In the genomic region with DNA sequence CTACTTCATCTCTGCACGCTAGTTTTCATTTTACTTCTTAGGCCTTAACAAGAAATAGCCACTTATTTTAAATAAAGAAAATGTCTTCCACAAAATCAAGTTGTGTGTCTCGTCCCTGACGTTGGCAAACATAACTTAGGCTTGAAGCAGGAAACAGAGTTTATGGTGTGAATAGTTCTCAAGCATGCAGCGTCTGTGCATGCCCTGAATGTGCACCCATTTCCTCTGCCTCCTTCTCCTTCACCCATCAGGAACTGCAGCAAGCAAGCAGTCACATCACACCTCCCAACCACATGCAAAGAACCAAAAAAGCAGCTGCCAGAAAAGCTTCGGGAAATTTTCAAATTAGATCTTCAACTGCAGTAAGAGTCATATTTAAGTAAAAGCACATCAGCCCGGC, we compare ENCODE assay signal across 24 cellular contexts.
DNase-seq lines count a peak whose midpoint lies in the region; ATAC-seq and TF ChIP-seq lines count a peak whose summit lies in the region.
"Had no signal": no experiment of that assay in that cellular context is flagged by ENCODE, and none has a peak within 500 bp of the region (broad histone marks: within the 10 kb centered on the region; RNA-seq: fewer than 3 reads in every experiment).

No MANE protein-coding gene starts in this region.

- no peaks in the 10 kb centered on the region for H3K9me3 Mint-ChIP-seq in T-helper 1 cell treated with Interleukin-12 subunit alpha and Interleukin-12 subunit beta and Interleukin-4 antibody, amounts not matched to agents 30 μg/mL and 1 μg/mL, for 36 hours
- H3K9me3 Mint-ChIP-seq in immature natural killer cell = peaks cover 0 to 5% (median 0%) of the 10 kb centered on the region in 6 donors
- H3K9me3 Mint-ChIP-seq in natural killer cell = peaks cover 0 to 2% of the 10 kb centered on the region in 2 donors
- no peaks in the 10 kb centered on the region for H3K9me3 Mint-ChIP-seq in activated CD8-positive, alpha-beta T cell treated with anti-CD3 and anti-CD28 coated beads for 36 hours
- H3K9me3 Mint-ChIP-seq: CD4-positive, alpha-beta T cell; GM23338 had no signal

- intact Hi-C loops in natural killer cell (cut with micrococcal nuclease) = no loop called here
- intact Hi-C loops in posterior vena cava (cut with DNase I) = no loop called here
- intact Hi-C loops in activated CD8-positive, alpha-beta T cell treated with anti-CD3 and anti-CD28 coated beads for 36 hours (cut with micrococcal nuclease) = no loop called here

- peak overlapping the region; percentile 7 for H3K27ac Mint-ChIP-seq in T-helper 1 cell treated with Interleukin-12 subunit alpha and Interleukin-12 subunit beta and Interleukin-4 antibody, amounts not matched to agents 30 μg/mL and 1 μg/mL, for 36 hours
- H3K27ac Mint-ChIP-seq in immature natural killer cell = peak overlapping the region; percentile 8 to 81 (median 63)
- H3K27ac Mint-ChIP-seq in natural killer cell = peak overlapping the region; percentile 37 to 46
- no peak overlapping the region for H3K27ac Mint-ChIP-seq in activated CD8-positive, alpha-beta T cell treated with anti-CD3 and anti-CD28 coated beads for 36 hours
- H3K27ac Mint-ChIP-seq: CD14-positive monocyte; CD4-positive, alpha-beta T cell; CD8-positive, alpha-beta memory T cell; GM23338 had no signal

- no peak for DNase-seq in T-helper 1 cell
- DNase-seq in immature natural killer cell = peak; percentile 6 to 36 (median 9)
- DNase-seq in natural killer cell = no peak
- peak; percentile 3 for DNase-seq in posterior vena cava (ENCODE audit: low spot score)
- DNase-seq in HuH-7.5 (ENCODE audit: low spot score) = no peak
- DNase-seq in activated CD8-positive, alpha-beta T cell treated with anti-CD3 and anti-CD28 coated beads for 36 hours = no peak
- DNase-seq: 8988T; ACHN; AML-193; BE2C; CD4-positive, alpha-beta T cell; DMS 273 treated with DMSO at 0.1 percent for 48 hours; DMS79; EL; GDM1 had no signal

- ATAC-seq in natural killer cell = peak in 2 of 3 donors; percentile 22 to 57
- ATAC-seq in activated CD8-positive, alpha-beta T cell treated with anti-CD3 and anti-CD28 coated beads for 36 hours = no peak
- no peak for ATAC-seq in HG02610 (IDR thresholded peaks at IDR 0.05; ENCODE audit: unreplicated experiment)
- ATAC-seq: A549, GM12878, GM23338, HCT116 had no signal

- H3K36me3 Mint-ChIP-seq in T-helper 1 cell treated with Interleukin-12 subunit alpha and Interleukin-12 subunit beta and Interleukin-4 antibody, amounts not matched to agents 30 μg/mL and 1 μg/mL, for 36 hours (ENCODE audit: low read depth) = no peaks in the 10 kb centered on the region
- no peaks in the 10 kb centered on the region for H3K36me3 Mint-ChIP-seq in immature natural killer cell
- no peaks in the 10 kb centered on the region for H3K36me3 Mint-ChIP-seq in natural killer cell
- H3K36me3 Mint-ChIP-seq in activated CD8-positive, alpha-beta T cell treated with anti-CD3 and anti-CD28 coated beads for 36 hours (ENCODE audit: low read depth) = no peaks in the 10 kb centered on the region
- H3K36me3 Mint-ChIP-seq: CD14-positive monocyte; CD8-positive, alpha-beta memory T cell had no signal

- POLR2A ChIA-PET in activated CD8-positive, alpha-beta T cell treated with anti-CD3 and anti-CD28 coated beads for 36 hours (lab: Charles Lee) = no interaction called here

- TF ChIP-seq CTCF in natural killer cell (IDR thresholded peaks at IDR 0.05) = no peak
- TF ChIP-seq CTCF in activated CD8-positive, alpha-beta T cell treated with anti-CD3 and anti-CD28 coated beads for 36 hours (IDR thresholded peaks at IDR 0.05) = no peak

- CTCF ChIA-PET in activated CD8-positive, alpha-beta T cell treated with anti-CD3 and anti-CD28 coated beads for 36 hours (lab: Charles Lee) = no interaction called here

- no peaks in the 10 kb centered on the region for H3K4me1 Mint-ChIP-seq in T-helper 1 cell treated with Interleukin-12 subunit alpha and Interleukin-12 subunit beta and Interleukin-4 antibody, amounts not matched to agents 30 μg/mL and 1 μg/mL, for 36 hours (ENCODE audit: low read depth)
- peaks cover 10 to 14% of the 10 kb centered on the region in 2 donors for H3K4me1 Mint-ChIP-seq in immature natural killer cell
- peaks cover 5 to 6% of the 10 kb centered on the region in 2 donors for H3K4me1 Mint-ChIP-seq in natural killer cell
- H3K4me1 Mint-ChIP-seq in activated CD8-positive, alpha-beta T cell treated with anti-CD3 and anti-CD28 coated beads for 36 hours (ENCODE audit: low read depth) = no peaks in the 10 kb centered on the region
- H3K4me1 Mint-ChIP-seq: CD14-positive monocyte; CD8-positive, alpha-beta memory T cell had no signal

- H3K4me3 Mint-ChIP-seq in T-helper 1 cell treated with Interleukin-12 subunit alpha and Interleukin-12 subunit beta and Interleukin-4 antibody, amounts not matched to agents 30 μg/mL and 1 μg/mL, for 36 hours = no peak overlapping the region
- H3K4me3 Mint-ChIP-seq in immature natural killer cell = peak overlapping the region in 4 of 5 donors; percentile 21 to 68 (median 58)
- H3K4me3 Mint-ChIP-seq in natural killer cell = no peak overlapping the region
- no peak overlapping the region for H3K4me3 Mint-ChIP-seq in activated CD8-positive, alpha-beta T cell treated with anti-CD3 and anti-CD28 coated beads for 36 hours
- H3K4me3 Mint-ChIP-seq: CD14-positive monocyte; CD4-positive, alpha-beta T cell; CD8-positive, alpha-beta memory T cell; GM23338; H9 had no signal

- H3K27me3 Mint-ChIP-seq in T-helper 1 cell treated with Interleukin-12 subunit alpha and Interleukin-12 subunit beta and Interleukin-4 antibody, amounts not matched to agents 30 μg/mL and 1 μg/mL, for 36 hours (ENCODE audit: low read depth) = no peaks in the 10 kb centered on the region
- peaks cover 1 to 5% (median 2%) of the 10 kb centered on the region in 3 donors for H3K27me3 Mint-ChIP-seq in immature natural killer cell (ENCODE audit: low read depth in 3 of 3)
- H3K27me3 Mint-ChIP-seq in natural killer cell (ENCODE audit: low read depth in 2 of 2) = peaks cover 0 to under 1% of the 10 kb centered on the region in 2 donors
- H3K27me3 Mint-ChIP-seq in activated CD8-positive, alpha-beta T cell treated with anti-CD3 and anti-CD28 coated beads for 36 hours = peaks cover 4% of the 10 kb centered on the region

Comparison
In these comparisons a context has a peak if more than half of its experiments do, and no peak if none do; other contexts are left out.
1. H3K4me3 Mint-ChIP-seq: peak in immature natural killer cell (4 of 5); none in T-helper 1 cell treated with Interleukin-12 subunit alpha and Interleukin-12 subunit beta and Interleukin-4 antibody, amounts not matched to agents 30 μg/mL and 1 μg/mL, for 36 hours (single experiment), natural killer cell (single experiment) and activated CD8-positive, alpha-beta T cell treated with anti-CD3 and anti-CD28 coated beads for 36 hours (single experiment).
2. DNase-seq: peak in immature natural killer cell (3 of 3) and posterior vena cava (single experiment); none in T-helper 1 cell (0 of 5), natural killer cell (single experiment), HuH-7.5 (single experiment) and activated CD8-positive, alpha-beta T cell treated with anti-CD3 and anti-CD28 coated beads for 36 hours (single experiment).
3. ATAC-seq: peak in natural killer cell (2 of 3); none in activated CD8-positive, alpha-beta T cell treated with anti-CD3 and anti-CD28 coated beads for 36 hours (single experiment) and HG02610 (single experiment).